In genomic region chr16:74999208-74999682, GRCh38 we compare ENCODE assay signal across 1 cellular context.
TF ChIP-seq lines count a peak whose summit lies in the region.

No MANE protein-coding gene starts in this region.

TF ChIP-seq in GM12878, 131 proteins besides CTCF, POLR2A, EP300 and RAD21 (continued from another document):
- no peak for TF ChIP-seq HDAC6 (IDR thresholded peaks at IDR 0.05; ENCODE audit: unreplicated experiment)
- no peak for TF ChIP-seq STAT1 (conservative IDR thresholded peaks at IDR 0.05)
- peak; percentile 9; the same call in 1 of the 2 replicates for TF ChIP-seq SMARCA5 (IDR thresholded peaks at IDR 0.05)
- TF ChIP-seq CHD1 (IDR thresholded peaks at IDR 0.05; ENCODE audit: low read depth, low read length): 0 out of 2 replicates have a peak, but pooled peaks have one; percentile 3
- TF ChIP-seq SIN3A (IDR thresholded peaks at IDR 0.05; ENCODE audit: low read depth, low read length): no peak
